10 cellular contexts compared by ENCODE assay signal in the genomic region with DNA sequence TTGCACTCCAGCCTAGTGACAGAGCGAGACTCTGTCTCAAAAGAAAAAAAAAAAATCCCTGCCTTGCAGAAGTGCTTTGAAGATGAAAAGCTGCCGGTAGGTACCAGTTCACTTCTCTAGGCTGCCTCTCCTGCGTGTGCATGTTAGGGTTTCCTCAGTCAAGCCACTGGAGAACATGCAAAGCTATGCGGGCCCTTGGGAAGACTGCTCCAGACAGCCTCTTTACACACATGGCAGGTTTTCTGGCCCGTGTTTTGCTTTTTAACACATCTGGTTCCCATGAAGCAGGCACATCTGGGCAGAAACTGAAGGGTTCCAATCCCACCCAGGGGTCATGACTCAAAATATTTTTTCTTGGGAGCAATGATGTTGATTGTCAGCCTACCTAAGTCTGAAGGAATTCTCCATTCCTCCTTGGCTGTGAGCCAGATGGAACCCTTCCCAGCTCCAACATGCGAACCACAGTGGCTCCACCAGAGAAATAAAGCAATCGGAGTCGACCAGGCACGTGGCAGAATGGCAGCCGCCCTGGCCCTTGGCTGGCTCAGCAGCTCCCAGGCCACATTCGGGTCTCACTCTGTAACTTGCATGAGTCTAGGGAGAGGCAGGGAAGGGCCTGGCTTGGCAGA. TPM values are rescaled to one million over a fixed set of nuclear protein-coding genes. Genes with fewer than 3 reads are reported as not detected.
DNase-seq lines count a peak whose midpoint lies in the region; ATAC-seq and TF ChIP-seq lines count a peak whose summit lies in the region.
"Had no signal": no experiment of that assay in that cellular context is flagged by ENCODE, and none has a peak within 500 bp of the region (broad histone marks: within the 10 kb centered on the region; RNA-seq: fewer than 3 reads in every experiment).

No MANE protein-coding gene starts in this region.

- peak overlapping the region; percentile 21 for H3K4me2 ChIP-seq in HCT116 (ENCODE audit: low read length)

- H2AFZ ChIP-seq in HCT116 (ENCODE audit: low read depth, low read length, poor library complexity, severe bottlenecking): no peak overlapping the region

- intact Hi-C loops in HCT116 (cut with micrococcal nuclease) (no loop called here), right cardiac atrium (cut with DNase I) (no loop called here), thyroid gland (cut with DNase I) (no loop called here)

- H3K4me3 ChIP-seq in HCT116 (replicated peaks in 1 of 2; ENCODE audit: low read depth in 1 of 2, low read length in 2 of 2) (no peak overlapping the region), astrocyte of the cerebellum (ENCODE audit: low read depth, low read length) (no peak overlapping the region), right cardiac atrium (ENCODE audit: low read length) (no peak overlapping the region), thyroid gland (replicated peaks in 1 of 3) (no peak overlapping the region)
- H3K4me3 ChIP-seq: body of pancreas had no signal

- RAD21 ChIA-PET in HCT116 (lab: Charles Lee; ENCODE audit: low non-redundant PET in 1 of 2, low total read pairs in 2 of 2, uncharacterized antibody in 2 of 2, unreplicated experiment in 2 of 2): no interaction called here

- 46% methylated on average over 11 of the region's 11 CpGs for WGBS in right cardiac atrium
- 36 to 44% methylated on average over 11 of the region's 11 CpGs for WGBS in thyroid gland, 2 donors

- CTCF ChIA-PET in HCT116 (lab: Charles Lee): interaction anchor here (0.7 to 1.2 kb wide), 2 partner anchors 167 to 198 kb away, joined by 3 read pairs; no protein-coding TSS in a partner anchor

- H3K9ac ChIP-seq in HCT116 (ENCODE audit: low read length): no peak overlapping the region

- BruUV-seq in HCT116 (replicated peaks; lab: Mats Ljungman, UMichigan): no TSS peak

- POLR2A ChIA-PET in HCT116 (lab: Charles Lee): interaction anchor here (1.6 kb wide), 1 partner anchor 10 kb away, joined by 5 read pairs; no protein-coding TSS in a partner anchor

- DNase-seq in HCT116 (ENCODE audit: low read depth, low spot score) (no peak), astrocyte of the cerebellum (ENCODE audit: low read depth) (peak; percentile 82), right cardiac atrium (peak; percentile 81 to 86 (median 85)), thyroid gland (peak; percentile 60 to 72), mesenteric fat pad (ENCODE audit: low spot score) (no peak)
- DNase-seq in activated CD8-positive, alpha-beta memory T cell treated with anti-CD3 and anti-CD28 coated beads, Interleukin-2, amount 50 U/mL, for 4 hours: no peak
- DNase-seq: NCI-H2081 had no signal

- in situ Hi-C loops in astrocyte of the cerebellum (cut with HindIII; ENCODE audit: low sequenced_read_pairs): no loop called here

- H3K27ac ChIP-seq in HCT116 (ENCODE audit: low read depth, low read length): no peak overlapping the region
- H3K27ac ChIP-seq in right cardiac atrium (ENCODE audit: low read length): no peak overlapping the region
- H3K27ac ChIP-seq in thyroid gland: no peak overlapping the region
- H3K27ac ChIP-seq: body of pancreas had no signal

- no peaks in the 10 kb centered on the region for H3K9me2 ChIP-seq in HCT116 (ENCODE audit: insufficient read depth)

- TF ChIP-seq RAD21 in HCT116 (IDR thresholded peaks at IDR 0.05; ENCODE audit: low read depth): no peak

- H3K36me3 ChIP-seq in HCT116 (ENCODE audit: control insufficient read depth in 1 of 2, insufficient read depth in 2 of 2, low read length in 2 of 2) (no peaks in the 10 kb centered on the region), thyroid gland (no peaks in the 10 kb centered on the region)

- H3K27me3 ChIP-seq in HCT116 (ENCODE audit: insufficient read depth, low read length) (no peaks in the 10 kb centered on the region), right cardiac atrium (ENCODE audit: control insufficient read depth, insufficient read depth) (no peaks in the 10 kb centered on the region), thyroid gland (no peaks in the 10 kb centered on the region)
- H3K27me3 ChIP-seq: body of pancreas had no signal

- peaks cover 6 to 50% of the 10 kb centered on the region in 2 experiments; a peak in 3 of 4 replicates for H3K4me1 ChIP-seq in HCT116 (ENCODE audit: control insufficient read depth in 1 of 2, insufficient read depth in 2 of 2, low read length in 2 of 2)
- peaks cover 18% of the 10 kb centered on the region for H3K4me1 ChIP-seq in right cardiac atrium (ENCODE audit: control insufficient read depth, insufficient read depth, low read length)
- H3K4me1 ChIP-seq in thyroid gland: peaks cover 12 to 20% of the 10 kb centered on the region in 2 donors

- no peak for TF ChIP-seq CTCF in HCT116 (IDR thresholded peaks at IDR 0.05 in 2 of 3, conservative IDR thresholded peaks at IDR 0.05 in 1 of 3; ENCODE audit: borderline replicate concordance in 1 of 3, insufficient read depth in 1 of 3, low read depth in 2 of 3, low read length in 2 of 3)
- no peak for TF ChIP-seq CTCF in astrocyte of the cerebellum (IDR thresholded peaks at IDR 0.05; ENCODE audit: low read depth, low read length, missing control alignments)
- TF ChIP-seq CTCF in thyroid gland (IDR thresholded peaks at IDR 0.05): no peak

- no peak for TF ChIP-seq POLR2A in HCT116 (IDR thresholded peaks at IDR 0.05; ENCODE audit: borderline replicate concordance, extremely low read depth, insufficient read depth, insufficient read length)
- no peak for TF ChIP-seq POLR2A in thyroid gland (IDR thresholded peaks at IDR 0.05)

- H3K9me3 ChIP-seq in HCT116 (ENCODE audit: control insufficient read depth in 1 of 2, insufficient read depth in 1 of 2, low read depth in 1 of 2, low read length in 2 of 2) (no peaks in the 10 kb centered on the region), right cardiac atrium (ENCODE audit: control insufficient read depth, low read length) (no peaks in the 10 kb centered on the region), thyroid gland (no peaks in the 10 kb centered on the region)
- H3K9me3 ChIP-seq: body of pancreas had no signal

- ATAC-seq in HCT116 (no peak), right cardiac atrium (peak; percentile 60 to 70), HG02973 (IDR thresholded peaks at IDR 0.05; ENCODE audit: unreplicated experiment) (no peak), GM18858 (IDR thresholded peaks at IDR 0.05; ENCODE audit: unreplicated experiment) (no peak)
- ATAC-seq: body of pancreas had no signal

- no peaks in the 10 kb centered on the region for H4K20me1 ChIP-seq in HCT116 (ENCODE audit: insufficient read depth)

- no peaks in the 10 kb centered on the region for H3K79me2 ChIP-seq in HCT116 (ENCODE audit: insufficient read depth, low read length)

TF ChIP-seq in HCT116, 20 proteins besides CTCF, POLR2A, EP300 and RAD21:
- TF ChIP-seq, protein P1, sequence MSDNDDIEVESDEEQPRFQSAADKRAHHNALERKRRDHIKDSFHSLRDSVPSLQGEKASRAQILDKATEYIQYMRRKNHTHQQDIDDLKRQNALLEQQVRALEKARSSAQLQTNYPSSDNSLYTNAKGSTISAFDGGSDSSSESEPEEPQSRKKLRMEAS (IDR thresholded peaks at IDR 0.05): peak; percentile 83
- TF ChIP-seq ZNF274 (IDR thresholded peaks at IDR 0.05; ENCODE audit: low read depth, low read length): no peak

RNA-seq across cellular contexts. Expression of a gene that starts 29.5 kb away (rescaled TPM):
- 6.8 TPM for total RNA-seq in HCT116 (2021; ENCODE audit: unreplicated experiment)
- polyA plus RNA-seq in HCT116 (2012): 9.5 and 14.7 TPM in 2 replicates
- 10 to 100 TPM; 52.2 to 80.4 (median 65.3) TPM for total RNA-seq in right cardiac atrium
- 64.9 TPM for polyA plus RNA-seq in right cardiac atrium
- total RNA-seq in thyroid gland: 10 to 100 TPM; 12.4 to 24.7 (median 18.4) TPM
- 301 TPM for total RNA-seq in mesenteric fat pad

Comparison
In these comparisons a context has a peak if more than half of its experiments do, and no peak if none do; other contexts are left out.
1. ATAC-seq: peak in right cardiac atrium (2 of 2); none in HCT116 (single experiment), HG02973 (single experiment) and GM18858 (single experiment).
2. DNase-seq: peak in astrocyte of the cerebellum (single experiment), right cardiac atrium (3 of 3) and thyroid gland (2 of 2); none in HCT116 (single experiment), mesenteric fat pad (single experiment) and activated CD8-positive, alpha-beta memory T cell treated with anti-CD3 and anti-CD28 coated beads, Interleukin-2, amount 50 U/mL, for 4 hours (single experiment).